15 cellular contexts compared by ENCODE assay signal in the genomic region with DNA sequence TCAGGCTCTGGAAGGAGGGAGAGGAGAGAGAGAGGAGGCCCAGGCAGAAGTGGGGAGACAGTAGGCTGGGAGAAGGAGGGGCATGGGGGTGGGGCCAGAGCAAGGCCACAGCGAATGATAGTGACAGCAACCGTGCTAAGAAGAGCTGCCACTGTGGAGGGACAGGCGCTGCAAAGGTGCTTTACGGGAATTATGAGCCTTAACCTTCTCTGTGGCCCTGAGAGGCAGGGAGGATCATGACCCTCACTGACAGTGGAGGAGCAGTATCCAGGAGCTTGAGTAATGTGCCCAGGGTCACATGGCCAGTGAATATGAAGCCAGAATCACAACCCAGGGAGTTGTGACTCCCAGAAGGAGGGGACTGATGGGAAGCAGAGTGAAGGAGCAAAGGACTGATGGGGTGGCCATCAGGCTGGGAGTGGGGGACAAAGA. TPM values are rescaled to one million over a fixed set of nuclear protein-coding genes. Genes with fewer than 3 reads are reported as not detected.
DNase-seq lines count a peak whose midpoint lies in the region; ATAC-seq, FAIRE-seq and TF ChIP-seq lines count a peak whose summit lies in the region.
"Had no signal": no experiment of that assay in that cellular context is flagged by ENCODE, and none has a peak within 500 bp of the region (broad histone marks: within the 10 kb centered on the region; RNA-seq: fewer than 3 reads in every experiment).

No MANE protein-coding gene starts in this region.

- H3K4me3 ChIP-seq in fibroblast of mammary gland (ENCODE audit: control insufficient read depth, low read depth, low read length): no peak overlapping the region
- peak overlapping the region in 1 of 2 donors; percentile 7 for H3K4me3 ChIP-seq in neuronal stem cell (ENCODE audit: low read length in 2 of 2)

- no peak overlapping the region for H2BK12ac ChIP-seq in neuronal stem cell (ENCODE audit: low read length)

- H3K9me3 ChIP-seq in neuronal stem cell (replicated peaks in 1 of 2; ENCODE audit: control insufficient read depth in 2 of 2, insufficient read depth in 1 of 2, low read depth in 1 of 2, low read length in 2 of 2): no peaks in the 10 kb centered on the region

- peak overlapping the region; percentile 14 for H2BK120ac ChIP-seq in neuronal stem cell (ENCODE audit: low read depth, low read length)

- H3K9ac ChIP-seq in neuronal stem cell (ENCODE audit: low read depth, low read length, poor library complexity): no peak overlapping the region

- H3K23ac ChIP-seq in neuronal stem cell (ENCODE audit: low read depth, low read length, poor library complexity): no peak overlapping the region

- peak overlapping the region; percentile 30 for H3K18ac ChIP-seq in neuronal stem cell (ENCODE audit: low read length)

- WGBS in neuronal stem cell (ENCODE audit: extremely low coverage in 2 of 2, insufficient read length in 2 of 2, insufficient replicate concordance in 1 of 2), 2 donors: no CpG with 5 or more reads among the region's 4 CpGs

- peaks cover 0 to 5% (median 0%) of the 10 kb centered on the region in 3 experiments for H3K27me3 ChIP-seq in neuronal stem cell (ENCODE audit: control insufficient read depth in 3 of 3, insufficient read depth in 3 of 3, low read depth in 1 of 3, low read length in 3 of 3)

- H2BK15ac ChIP-seq in neuronal stem cell (ENCODE audit: low read length): no peak overlapping the region

- intact Hi-C loops in Right ventricle myocardium inferior (cut with DNase I) (loop anchor here (5.0 kb wide), 1 partner anchor 141 kb away; no protein-coding TSS in a partner anchor), cardiac septum (cut with DNase I) (loop anchor here (5.0 kb wide), 1 partner anchor 141 kb away; no protein-coding TSS in a partner anchor)

- no peak overlapping the region for H3K4me2 ChIP-seq in neuronal stem cell (ENCODE audit: insufficient read depth, low read length, poor library complexity, severe bottlenecking)

- H3K4me1 ChIP-seq in neuronal stem cell (ENCODE audit: control insufficient read depth in 2 of 2, insufficient read depth in 1 of 2, low read depth in 1 of 2, low read length in 2 of 2): peaks cover 6 to 16% of the 10 kb centered on the region in 2 donors

- H3K27ac ChIP-seq in neuronal stem cell (replicated peaks; ENCODE audit: low read length): no peak overlapping the region
- H3K27ac ChIP-seq: C4-2B had no signal

- H4K91ac ChIP-seq in neuronal stem cell (ENCODE audit: low read depth, low read length, poor library complexity): no peak overlapping the region

- H4K8ac ChIP-seq in neuronal stem cell (ENCODE audit: low read depth, low read length): no peak overlapping the region

- H3K4ac ChIP-seq in neuronal stem cell (ENCODE audit: low read length): no peak overlapping the region

- no peak for FAIRE-seq in urothelium cell line (lab: Jason Lieb, UNC)
- FAIRE-seq: colon, frontal cortex, HTR-8/SVneo had no signal

- peak; percentile 71 for ATAC-seq in Right ventricle myocardium inferior

- DNase-seq in Right ventricle myocardium inferior (ENCODE audit: missing footprints) (no peak), cardiac septum (ENCODE audit: low spot score) (no peak), fibroblast of mammary gland (ENCODE audit: low read depth) (peak; percentile 42), neuronal stem cell (ENCODE audit: low spot score) (no peak), SHP77 (lab: John Stamatoyannopoulos, UW) (no peak), urothelium cell line (ENCODE audit: low spot score) (no peak)
- DNase-seq in activated naive CD4-positive, alpha-beta T cell treated with anti-CD3 and anti-CD28 coated beads, Interleukin-2, amount 50 U/mL, for 16 hours: no peak
- DNase-seq in activated CD8-positive, alpha-beta memory T cell treated with anti-CD3 and anti-CD28 coated beads, Interleukin-2, amount 50 U/mL, for 48 hours: no peak
- DNase-seq: activated CD4-positive, alpha-beta memory T cell treated with anti-CD3 and anti-CD28 coated beads for 36 hours; activated naive CD4-positive, alpha-beta T cell treated with anti-CD3 and anti-CD28 coated beads for 36 hours; stimulated activated CD4-positive, alpha-beta T cell treated with anti-CD3 and anti-CD28 coated beads, Interleukin-2, amount 100 ng/mL, for 24 hours had no signal

- H3K14ac ChIP-seq in neuronal stem cell (ENCODE audit: low read length): no peak overlapping the region

- no peaks in the 10 kb centered on the region for H3K79me1 ChIP-seq in neuronal stem cell (ENCODE audit: low read depth, low read length)

- H2BK5ac ChIP-seq in neuronal stem cell (ENCODE audit: low read length): peak overlapping the region; percentile 79

- peak overlapping the region; percentile 69 for H2AFZ ChIP-seq in neuronal stem cell (ENCODE audit: low read length)

- peak overlapping the region; percentile 7 for H2AK5ac ChIP-seq in neuronal stem cell (ENCODE audit: low read depth, low read length)

- TF ChIP-seq CTCF in fibroblast of mammary gland (conservative IDR thresholded peaks at IDR 0.05; ENCODE audit: control insufficient read depth, insufficient read depth, low read depth, low read length): no peak

- no peaks in the 10 kb centered on the region for H3K36me3 ChIP-seq in neuronal stem cell (replicated peaks in 1 of 2; ENCODE audit: control insufficient read depth in 2 of 2, insufficient read depth in 2 of 2, low read length in 2 of 2)

RNA-seq across cellular contexts. Expression of a gene that starts 53.4 kb away (rescaled TPM):
- 681 TPM for total RNA-seq in Right ventricle myocardium inferior
- 521 TPM for total RNA-seq in cardiac septum
- 2,607 TPM for polyA plus RNA-seq in neuronal stem cell (2013, experiment 1 of 2)
- polyA plus RNA-seq in neuronal stem cell (2013, experiment 2 of 2): 2,636 TPM
